ENCODE assay signal across 11 cellular contexts in the genomic region with DNA sequence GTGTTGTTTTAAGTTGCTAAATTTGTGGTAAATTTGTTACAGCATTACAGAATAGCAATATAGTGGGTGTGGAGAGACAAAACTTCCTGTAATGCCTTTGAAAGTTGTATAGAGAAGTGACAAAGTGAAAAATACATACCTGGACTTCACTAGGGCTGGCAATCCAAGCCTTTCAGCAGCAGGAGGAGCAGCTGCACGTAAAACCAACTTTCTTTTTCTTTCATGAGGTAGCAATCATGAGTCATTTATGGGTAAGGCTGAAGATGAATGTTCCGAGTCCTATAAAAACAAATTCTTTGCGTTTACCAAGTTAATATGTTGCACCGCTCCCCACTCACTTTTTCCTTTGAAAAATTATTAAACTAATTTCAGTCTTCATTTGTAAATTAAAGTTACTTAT.
A peak's percentile ranks its signal among the peaks of the same experiment; 100 is the strongest.
DNase-seq lines count a peak whose midpoint lies in the region; ATAC-seq and TF ChIP-seq lines count a peak whose summit lies in the region.
"Had no signal": no experiment of that assay in that cellular context is flagged by ENCODE, and none has a peak within 500 bp of the region (broad histone marks: within the 10 kb centered on the region; RNA-seq: fewer than 3 reads in every experiment).

No MANE protein-coding gene starts in this region.

- H3K9me2 ChIP-seq in Loucy (replicated peaks; ENCODE audit: low read depth, low read length), result no peaks in the 10 kb centered on the region

- H3K9me3 Mint-ChIP-seq in activated CD8-positive, alpha-beta memory T cell treated with anti-CD3 and anti-CD28 coated beads, Interleukin-2, amount 10 ng/mL, durations not matched to agents 7 days and 5 days (ENCODE audit: low read depth), result no peaks in the 10 kb centered on the region
- H3K9me3 Mint-ChIP-seq: memory B cell had no signal

- DNase-seq in activated CD8-positive, alpha-beta memory T cell treated with anti-CD3 and anti-CD28 coated beads, Interleukin-2, amount 10 ng/mL, durations not matched to agents 7 days and 5 days, result no peak
- DNase-seq in activated CD8-positive, alpha-beta memory T cell treated with anti-CD3 and anti-CD28 coated beads, Interleukin-2, amount 50 U/mL, for 4 hours, result no peak
- DNase-seq in astrocyte of the spinal cord (ENCODE audit: low read depth, low spot score) (peak; percentile 56), renal cortical epithelial cell (ENCODE audit: low read depth) (peak; percentile 77), right cardiac atrium (no peak), germinal center (ENCODE audit: low spot score) (no peak)
- DNase-seq: aorta had no signal

- H2AFZ ChIP-seq in Loucy (ENCODE audit: low read length), result no peak overlapping the region

- H3K36me3 ChIP-seq in Loucy (ENCODE audit: insufficient read depth, low read length), result no peaks in the 10 kb centered on the region

- peak; percentile 49 for TF ChIP-seq CTCF in Loucy (conservative IDR thresholded peaks at IDR 0.05; ENCODE audit: low read length)
- TF ChIP-seq CTCF in astrocyte of the spinal cord (IDR thresholded peaks at IDR 0.05; ENCODE audit: low read depth, low read length), result peak; percentile 67

- H3F3A ChIP-seq in Loucy (ENCODE audit: low read depth), result no peaks in the 10 kb centered on the region

- H3K4me3 ChIP-seq in Loucy (ENCODE audit: low read length, poor library complexity, severe bottlenecking) (no peak overlapping the region), astrocyte of the spinal cord (ENCODE audit: low read depth, low read length) (no peak overlapping the region), right cardiac atrium (ENCODE audit: low read length) (no peak overlapping the region)

- H3K79me2 ChIP-seq in Loucy (ENCODE audit: insufficient read depth, low read length), result no peaks in the 10 kb centered on the region

- no peak overlapping the region for H3K27ac ChIP-seq in right cardiac atrium (ENCODE audit: low read length)

- CTCF ChIA-PET in activated CD8-positive, alpha-beta memory T cell treated with anti-CD3 and anti-CD28 coated beads, Interleukin-2, amount 10 ng/mL, durations not matched to agents 7 days and 5 days (lab: Charles Lee), result no interaction called here

- in situ Hi-C loops in astrocyte of the spinal cord (cut with HindIII; ENCODE audit: low sequenced_read_pairs), result no loop called here

- intact Hi-C loops in right cardiac atrium (cut with DNase I), result loop anchor here in 1 of 4 donors (10.0 kb wide), 1 partner anchor 832 kb away; no protein-coding TSS in a partner anchor

- peak overlapping the region; percentile 24 for H3K4me2 ChIP-seq in Loucy (ENCODE audit: low read depth, low read length, poor library complexity, severe bottlenecking)

- H3K4me1 ChIP-seq in Loucy (ENCODE audit: insufficient read depth, low read length, poor library complexity, severe bottlenecking) (no peaks in the 10 kb centered on the region), right cardiac atrium (ENCODE audit: control insufficient read depth, insufficient read depth, low read length) (no peaks in the 10 kb centered on the region)

- H3K27me3 Mint-ChIP-seq in activated CD8-positive, alpha-beta memory T cell treated with anti-CD3 and anti-CD28 coated beads, Interleukin-2, amount 10 ng/mL, durations not matched to agents 7 days and 5 days, result peaks cover 6% of the 10 kb centered on the region
- H3K27me3 Mint-ChIP-seq: B cell, memory B cell had no signal

- peaks cover 2% of the 10 kb centered on the region for H3K4me1 Mint-ChIP-seq in activated CD8-positive, alpha-beta memory T cell treated with anti-CD3 and anti-CD28 coated beads, Interleukin-2, amount 10 ng/mL, durations not matched to agents 7 days and 5 days
- H3K4me1 Mint-ChIP-seq: B cell had no signal

- 64% methylated on average over 4 of the region's 4 CpGs for WGBS in right cardiac atrium

- no peaks in the 10 kb centered on the region for H3K36me3 Mint-ChIP-seq in activated CD8-positive, alpha-beta memory T cell treated with anti-CD3 and anti-CD28 coated beads, Interleukin-2, amount 10 ng/mL, durations not matched to agents 7 days and 5 days
- H3K36me3 Mint-ChIP-seq: memory B cell had no signal

- no peak overlapping the region for H3K27ac Mint-ChIP-seq in activated CD8-positive, alpha-beta memory T cell treated with anti-CD3 and anti-CD28 coated beads, Interleukin-2, amount 10 ng/mL, durations not matched to agents 7 days and 5 days
- H3K27ac Mint-ChIP-seq: B cell, memory B cell had no signal

- H4K20me1 ChIP-seq in Loucy (ENCODE audit: insufficient read depth, low read length, poor library complexity, severe bottlenecking), result no peaks in the 10 kb centered on the region

- ATAC-seq in activated CD8-positive, alpha-beta memory T cell treated with anti-CD3 and anti-CD28 coated beads, Interleukin-2, amount 10 ng/mL, durations not matched to agents 7 days and 5 days, result peak; percentile 39
- ATAC-seq in right cardiac atrium (no peak), HG03159 (IDR thresholded peaks at IDR 0.05; ENCODE audit: unreplicated experiment) (no peak)

- H3K9me3 ChIP-seq in Loucy (ENCODE audit: insufficient read depth, low read depth, low read length) (no peaks in the 10 kb centered on the region), right cardiac atrium (ENCODE audit: control insufficient read depth, low read length) (no peaks in the 10 kb centered on the region)

- H3K27me3 ChIP-seq in Loucy (ENCODE audit: insufficient read depth, low read length, poor library complexity, severe bottlenecking), result no peaks in the 10 kb centered on the region
- no peaks in the 10 kb centered on the region for H3K27me3 ChIP-seq in right cardiac atrium (ENCODE audit: control insufficient read depth, insufficient read depth)

- no peak overlapping the region for H3K9ac ChIP-seq in Loucy (ENCODE audit: low read depth, low read length, poor library complexity, severe bottlenecking)

- no peak overlapping the region for H3K4me3 Mint-ChIP-seq in activated CD8-positive, alpha-beta memory T cell treated with anti-CD3 and anti-CD28 coated beads, Interleukin-2, amount 10 ng/mL, durations not matched to agents 7 days and 5 days
- H3K4me3 Mint-ChIP-seq: B cell, memory B cell had no signal

Comparison
In these comparisons a context has a peak if more than half of its experiments do, and no peak if none do; other contexts are left out.
1. DNase-seq: peak in astrocyte of the spinal cord (single experiment) and renal cortical epithelial cell (single experiment); none in activated CD8-positive, alpha-beta memory T cell treated with anti-CD3 and anti-CD28 coated beads, Interleukin-2, amount 10 ng/mL, durations not matched to agents 7 days and 5 days (single experiment), activated CD8-positive, alpha-beta memory T cell treated with anti-CD3 and anti-CD28 coated beads, Interleukin-2, amount 50 U/mL, for 4 hours (single experiment), right cardiac atrium (0 of 3) and germinal center (single experiment).